8 cellular contexts compared by ENCODE assay signal in genomic region chr4:141636077-141636770, GRCh38. TPM values are rescaled to one million over a fixed set of nuclear protein-coding genes. Genes with fewer than 3 reads are reported as not detected.
DNase-seq lines count a peak whose midpoint lies in the region; ATAC-seq and TF ChIP-seq lines count a peak whose summit lies in the region.

TSS of gene IL15 (plus strand) at chr4:141636583. CDS start at chr4:141719465, 82,882 bp downstream.

- peak; percentile 70 for ATAC-seq in GM21515 (IDR thresholded peaks at IDR 0.05; ENCODE audit: unreplicated experiment)

- DNase-seq in Daoy (ENCODE audit: low read depth) (peak; percentile 69), coronary artery (ENCODE audit: low spot score) (peak; percentile 81), NCI-H2107 treated with DMSO at 0.1 percent for 48 hours (lab: John Stamatoyannopoulos, UW; ENCODE audit: unreplicated experiment) (no peak)
- peak; percentile 48 to 60 for DNase-seq in activated CD4-positive, alpha-beta T cell treated with anti-CD3 and anti-CD28 coated beads for 24 hours (ENCODE audit: low read depth in 2 of 2)
- DNase-seq in stimulated activated CD4-positive, alpha-beta T cell treated with anti-CD3 and anti-CD28 coated beads, Interleukin-4, amount 100 ng/mL, for 4 hours = peak; percentile 69 to 74

- H3K27ac ChIP-seq in HUES48 (ENCODE audit: low read depth, low read length) (no peak within 1 kb of the TSS), coronary artery (peak within 1 kb of the TSS; percentile 81 to 85), liver (ENCODE audit: low read depth in 1 of 2, low read length in 2 of 2) (peak within 1 kb of the TSS; percentile 84 to 88)

- no peaks in the 10 kb centered on the region for H3K36me3 ChIP-seq in HUES48 (ENCODE audit: control insufficient read depth, insufficient read depth, low read length)
- H3K36me3 ChIP-seq in liver (ENCODE audit: control insufficient read depth in 4 of 4, insufficient read depth in 3 of 4, low read depth in 1 of 4, low read length in 3 of 4) = no peaks in the 10 kb centered on the region

- WGBS in liver = under 1% methylated on average over 43 of the region's 43 CpGs

- H3K4me1 ChIP-seq in HUES48 (ENCODE audit: control insufficient read depth, insufficient read depth, low read length) (peaks cover 27% of the 10 kb centered on the region), liver (ENCODE audit: control insufficient read depth in 4 of 4, insufficient read depth in 4 of 4, low read length in 3 of 4) (peaks cover 0 to 17% (median 8%) of the 10 kb centered on the region in 4 donors)

- H3K27me3 ChIP-seq in HUES48 (ENCODE audit: control insufficient read depth, insufficient read depth, low read length) (peaks cover 38% of the 10 kb centered on the region), liver (ENCODE audit: control insufficient read depth in 4 of 4, insufficient read depth in 4 of 4, low read length in 3 of 4) (no peaks in the 10 kb centered on the region)

- TF ChIP-seq CTCF in coronary artery (IDR thresholded peaks at IDR 0.05) (no peak), liver (IDR thresholded peaks at IDR 0.05; ENCODE audit: low read depth, low read length, missing input control) (no peak)

- H3K9ac ChIP-seq in HUES48 (ENCODE audit: low read depth, low read length) = peak within 1 kb of the TSS; percentile 22
- H3K9ac ChIP-seq in liver (ENCODE audit: low read depth in 1 of 2, low read length in 2 of 2) = peak within 1 kb of the TSS; percentile 37 to 40

- peak within 1 kb of the TSS; percentile 70 for H3K4me3 ChIP-seq in HUES48 (ENCODE audit: low read depth, low read length)
- peak within 1 kb of the TSS; percentile 76 for H3K4me3 ChIP-seq in coronary artery
- peak within 1 kb of the TSS; percentile 81 to 93 (median 87) for H3K4me3 ChIP-seq in liver (ENCODE audit: low read depth in 1 of 3, low read length in 3 of 3)

- peak in 1 of 2 donors; percentile 8 for TF ChIP-seq RAD21 in liver (IDR thresholded peaks at IDR 0.05)

- H3K9me3 ChIP-seq in HUES48 (ENCODE audit: control insufficient read depth, insufficient read depth, low read length) (no peaks in the 10 kb centered on the region), liver (ENCODE audit: control insufficient read depth in 4 of 4, low read length in 3 of 4) (no peaks in the 10 kb centered on the region)

TF ChIP-seq in liver, 16 proteins besides CTCF, POLR2A, EP300 and RAD21:
- TF ChIP-seq, protein P1, sequence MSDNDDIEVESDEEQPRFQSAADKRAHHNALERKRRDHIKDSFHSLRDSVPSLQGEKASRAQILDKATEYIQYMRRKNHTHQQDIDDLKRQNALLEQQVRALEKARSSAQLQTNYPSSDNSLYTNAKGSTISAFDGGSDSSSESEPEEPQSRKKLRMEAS (IDR thresholded peaks at IDR 0.05) = no peak
- TF ChIP-seq TAF1 (conservative IDR thresholded peaks at IDR 0.05) (no peak), YY1 (IDR thresholded peaks at IDR 0.05) (peak; percentile 41), EGR1 (IDR thresholded peaks at IDR 0.05; ENCODE audit: low read depth in 2 of 2) (peak in 1 of 2 donors; percentile 17)

RNA-seq across cellular contexts. Expression of gene IL15, which starts in this region (rescaled TPM):
- total RNA-seq in Daoy (2014; rRNA removed; shearing (Covaris generic)) = 1.5 and 3.4 TPM in 2 replicates
- 1 to 10 TPM in 1 of 2 donors, under 1 TPM in 1; 0.93 to 2.0 TPM for total RNA-seq in liver
- polyA plus RNA-seq in liver = 1 to 10 TPM; 1.0 to 2.0 TPM
